8 cellular contexts compared by ENCODE assay signal in the genomic region with DNA sequence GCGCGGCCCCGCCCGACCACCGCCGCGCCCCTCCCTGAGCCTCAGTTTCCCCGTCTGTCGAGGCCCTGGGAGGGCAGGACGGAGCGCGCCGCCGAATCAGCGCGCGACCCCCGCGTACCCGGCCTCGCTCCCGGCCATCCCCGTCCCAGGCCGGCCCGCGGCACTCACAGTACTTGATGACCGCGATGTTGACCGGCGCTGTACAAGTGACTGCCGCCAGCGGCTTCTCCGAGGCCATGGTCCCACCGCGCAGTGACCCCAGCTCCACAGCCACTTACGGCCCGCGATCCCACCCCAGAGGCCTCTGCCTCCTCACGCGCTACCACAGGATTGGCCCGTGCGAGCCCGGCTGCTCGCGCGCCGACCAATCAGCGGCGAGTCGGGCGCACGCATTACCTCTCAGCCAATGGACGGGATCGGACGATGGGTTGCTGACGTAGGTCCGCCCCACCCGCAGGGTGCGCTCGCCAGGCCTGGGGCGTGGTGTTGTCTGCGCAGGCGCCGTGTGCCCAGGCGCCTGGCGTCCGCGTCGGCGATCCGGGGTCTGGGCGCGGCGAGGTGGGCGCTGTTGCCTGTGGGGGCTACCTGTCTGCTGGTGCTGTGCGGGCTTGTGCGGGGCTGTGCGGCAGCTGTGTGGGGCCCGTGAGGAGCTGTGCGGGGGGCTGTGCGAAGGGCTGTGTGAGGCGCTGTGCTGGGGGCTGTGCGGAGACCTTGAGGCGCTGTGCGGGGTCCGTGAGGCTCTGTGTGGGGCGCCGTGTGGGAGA. TPM values are rescaled to one million over a fixed set of nuclear protein-coding genes. Genes with fewer than 3 reads are reported as not detected.
DNase-seq lines count a peak whose midpoint lies in the region; ATAC-seq and TF ChIP-seq lines count a peak whose summit lies in the region.

Gene MVD, minus strand, starts transcription at position 249 of the 764 bp plus-strand sequence. Its CDS starts 11 bp downstream, at position 238.

- WGBS in right lobe of liver (ENCODE audit: insufficient coverage, low coverage, low lambda C conversion rate, missing lambda C conversion rate), result under 1% methylated on average over 35 of the region's 88 CpGs

- no peaks in the 10 kb centered on the region for H3K27me3 ChIP-seq in dorsolateral prefrontal cortex
- no peaks in the 10 kb centered on the region for H3K27me3 ChIP-seq in right lobe of liver

- TF ChIP-seq CTCF in dorsolateral prefrontal cortex (IDR thresholded peaks at IDR 0.05 in 54 of 56, conservative IDR thresholded peaks at IDR 0.05 in 2 of 56; ENCODE audit: low read depth in 1 of 56, partially characterized antibody in 56 of 56) (peak in 22 of 56 donors; percentile 11 to 46 (median 26)), right lobe of liver (IDR thresholded peaks at IDR 0.05) (peak in 1 of 4 donors; percentile 11)

- no peaks in the 10 kb centered on the region for H3K9me3 ChIP-seq in right lobe of liver

- intact Hi-C loops in activated CD4-positive, alpha-beta memory T cell treated with anti-CD3 and anti-CD28 coated beads for 36 hours (cut with micrococcal nuclease), result loop anchor here (1.0 kb wide), 3 partner anchors 12 to 93 kb away; partner anchors contain the start of genes CYBA, SNAI3 and ZC3H18
- intact Hi-C loops in dorsolateral prefrontal cortex (cut with DNase I) (loop anchor here (2.0 to 10.0 kb wide), 4 partner anchors 44 to 144 kb away; partner anchors contain the start of genes CTU2 (in 1 of the 2), PIEZO1 (in 1 of the 2), RNF166 (in 1 of the 2) and ZC3H18 (in 1 of the 2)), right lobe of liver (cut with DNase I) (no loop called here)

- peak; percentile 90 for TF ChIP-seq POLR2A in right lobe of liver (IDR thresholded peaks at IDR 0.05)

- peaks cover 17% of the 10 kb centered on the region for H3K4me1 Mint-ChIP-seq in activated CD4-positive, alpha-beta memory T cell treated with anti-CD3 and anti-CD28 coated beads for 36 hours (ENCODE audit: low read depth)

- POLR2A ChIA-PET in activated CD4-positive, alpha-beta memory T cell treated with anti-CD3 and anti-CD28 coated beads for 36 hours (lab: Charles Lee), result interaction anchor here (1.0 to 3.2 kb wide), 3 partner anchors 24 to 92 kb away, joined by 4 to 9 read pairs (median 5); partner anchors contain the start of gene ZC3H18

- DNase-seq in CD1c-positive myeloid dendritic cell (ENCODE audit: extremely low spot score), result peak; percentile 99
- peak; percentile 89 for DNase-seq in NCI-H82 treated with DMSO at 0.1 percent for 48 hours (lab: John Stamatoyannopoulos, UW; ENCODE audit: unreplicated experiment)
- peak; percentile 98 for DNase-seq in activated CD4-positive, alpha-beta memory T cell treated with anti-CD3 and anti-CD28 coated beads for 36 hours
- peak; percentile 96 to 100 (median 97) for DNase-seq in dorsolateral prefrontal cortex
- peak; percentile 98 to 99 (median 98) for DNase-seq in right lobe of liver
- DNase-seq in stimulated activated CD4-positive, alpha-beta T cell treated with anti-CD3 and anti-CD28 coated beads, Interleukin-4, amount 100 ng/mL, for 4 hours, result peak; percentile 93 to 95

- H3K27ac ChIP-seq in dorsolateral prefrontal cortex (peak within 1 kb of the TSS in 56 of 59 donors; percentile 30 to 96 (median 85)), right lobe of liver (peak within 1 kb of the TSS; percentile 86 to 89 (median 88))

- peak within 1 kb of the TSS; percentile 64 to 100 (median 95) for H3K4me3 ChIP-seq in dorsolateral prefrontal cortex
- H3K4me3 ChIP-seq in right lobe of liver, result peak within 1 kb of the TSS; percentile 94 to 97 (median 94)

- H3K27ac Mint-ChIP-seq in activated CD4-positive, alpha-beta memory T cell treated with anti-CD3 and anti-CD28 coated beads for 36 hours, result peak within 1 kb of the TSS; percentile 86

- H3K4me3 Mint-ChIP-seq in activated CD4-positive, alpha-beta memory T cell treated with anti-CD3 and anti-CD28 coated beads for 36 hours, result peak within 1 kb of the TSS; percentile 91

- peaks cover 0 to 3% (median 0%) of the 10 kb centered on the region in 4 donors for H3K36me3 ChIP-seq in right lobe of liver

- H3K4me1 ChIP-seq in right lobe of liver, result peaks cover 0 to 26% (median 8%) of the 10 kb centered on the region in 4 donors

- no peaks in the 10 kb centered on the region for H3K27me3 Mint-ChIP-seq in activated CD4-positive, alpha-beta memory T cell treated with anti-CD3 and anti-CD28 coated beads for 36 hours

- peak; percentile 93 for ATAC-seq in GM19395 (IDR thresholded peaks at IDR 0.05; ENCODE audit: unreplicated experiment)
- ATAC-seq in HG03565 (IDR thresholded peaks at IDR 0.05; ENCODE audit: unreplicated experiment), result peak; percentile 91
- ATAC-seq in right lobe of liver, result peak; percentile 89 to 96 (median 94)

- no peaks in the 10 kb centered on the region for H3K9me3 Mint-ChIP-seq in activated CD4-positive, alpha-beta memory T cell treated with anti-CD3 and anti-CD28 coated beads for 36 hours

- H3K36me3 Mint-ChIP-seq in activated CD4-positive, alpha-beta memory T cell treated with anti-CD3 and anti-CD28 coated beads for 36 hours, result peaks cover 4% of the 10 kb centered on the region

- CTCF ChIA-PET in activated CD4-positive, alpha-beta memory T cell treated with anti-CD3 and anti-CD28 coated beads for 36 hours (lab: Charles Lee), result interaction anchor here (1.0 kb wide), 1 partner anchor 43 kb away, joined by 3 read pairs; no protein-coding TSS in a partner anchor

RNA-seq across cellular contexts. Expression of gene MVD, which starts in this region (rescaled TPM):
- total RNA-seq in activated CD4-positive, alpha-beta memory T cell treated with anti-CD3 and anti-CD28 coated beads for 36 hours, result 100 to 1,000 TPM; 111 to 113 TPM
- total RNA-seq in dorsolateral prefrontal cortex (100 to 1,000 TPM in 5 of 120 experiments, 10 to 100 TPM in 115; 44.3 to 110 (median 70.6) TPM), right lobe of liver (10 to 100 TPM; 10.2 to 57.1 (median 15.2) TPM)

Comparison
In these comparisons a context has a peak if more than half of its experiments do, and no peak if none do; other contexts are left out.
1. Peak in every context shown above with its lines: DNase-seq, ATAC-seq, H3K4me3 ChIP-seq and H3K27ac ChIP-seq.
2. intact Hi-C loops: an anchor here in activated CD4-positive, alpha-beta memory T cell treated with anti-CD3 and anti-CD28 coated beads for 36 hours (1.0 kb wide) and dorsolateral prefrontal cortex (2.0 to 10.0 kb wide); none called in right lobe of liver.